In genomic region chrX:80004458-80004857, GRCh38 we compare ENCODE assay signal across 39 cellular contexts. TPM values are rescaled to one million over a fixed set of nuclear protein-coding genes. Genes with fewer than 3 reads are reported as not detected.
"Had no signal": no experiment of that assay in that cellular context is flagged by ENCODE, and none has a peak within 500 bp of the region (broad histone marks: within the 10 kb centered on the region; RNA-seq: fewer than 3 reads in every experiment).

No MANE protein-coding gene starts in this region.

- H3K9me3 ChIP-seq: MG63 had no signal

- H3K4me3 ChIP-seq: MG63 had no signal

- H3K36me3 ChIP-seq: MG63 had no signal

- DNase-seq: Karpas-422, Kasumi-1, MG63, MM.1S, MV-4-11, NCI-H1048, NCI-H1092, NCI-H1092 treated with DMSO at 0.1 percent for 48 hours, NCI-H1105, NCI-H1105 treated with DMSO at 0.1 percent for 48 hours, NCI-H1417, NCI-H1417 treated with DMSO at 0.1 percent for 48 hours, NCI-H1436, NCI-H1436 treated with DMSO at 0.1 percent for 48 hours, NCI-H146, NCI-H1694, NCI-H1694 treated with DMSO at 0.1 percent for 48 hours, NCI-H187, NCI-H187 treated with DMSO at 0.1 percent for 48 hours, NCI-H1930, NCI-H2029, NCI-H2029 treated with DMSO at 0.1 percent for 48 hours, NCI-H2081, NCI-H2081 treated with DMSO at 0.1 percent for 48 hours, NCI-H2107, NCI-H2171, NCI-H2171 treated with DMSO at 0.1 percent for 48 hours, NCI-H2227 treated with DMSO at 0.1 percent for 48 hours, NCI-H226, NCI-H345, NCI-H446, NCI-H446 treated with DMSO at 0.1 percent for 48 hours, NCI-H510A, NCI-H510A treated with DMSO at 0.1 percent for 48 hours, NCI-H524 had no signal

- H3K27me3 ChIP-seq: MG63 had no signal

RNA-seq across cellular contexts. Expression of gene TBX22, which starts 10.1 kb away (rescaled TPM):
- total RNA-seq: LHCN-M2, M059J, MCF 10A, NCI-H460 had no signal
